1 cellular context compared by ENCODE assay signal in the genomic region with DNA sequence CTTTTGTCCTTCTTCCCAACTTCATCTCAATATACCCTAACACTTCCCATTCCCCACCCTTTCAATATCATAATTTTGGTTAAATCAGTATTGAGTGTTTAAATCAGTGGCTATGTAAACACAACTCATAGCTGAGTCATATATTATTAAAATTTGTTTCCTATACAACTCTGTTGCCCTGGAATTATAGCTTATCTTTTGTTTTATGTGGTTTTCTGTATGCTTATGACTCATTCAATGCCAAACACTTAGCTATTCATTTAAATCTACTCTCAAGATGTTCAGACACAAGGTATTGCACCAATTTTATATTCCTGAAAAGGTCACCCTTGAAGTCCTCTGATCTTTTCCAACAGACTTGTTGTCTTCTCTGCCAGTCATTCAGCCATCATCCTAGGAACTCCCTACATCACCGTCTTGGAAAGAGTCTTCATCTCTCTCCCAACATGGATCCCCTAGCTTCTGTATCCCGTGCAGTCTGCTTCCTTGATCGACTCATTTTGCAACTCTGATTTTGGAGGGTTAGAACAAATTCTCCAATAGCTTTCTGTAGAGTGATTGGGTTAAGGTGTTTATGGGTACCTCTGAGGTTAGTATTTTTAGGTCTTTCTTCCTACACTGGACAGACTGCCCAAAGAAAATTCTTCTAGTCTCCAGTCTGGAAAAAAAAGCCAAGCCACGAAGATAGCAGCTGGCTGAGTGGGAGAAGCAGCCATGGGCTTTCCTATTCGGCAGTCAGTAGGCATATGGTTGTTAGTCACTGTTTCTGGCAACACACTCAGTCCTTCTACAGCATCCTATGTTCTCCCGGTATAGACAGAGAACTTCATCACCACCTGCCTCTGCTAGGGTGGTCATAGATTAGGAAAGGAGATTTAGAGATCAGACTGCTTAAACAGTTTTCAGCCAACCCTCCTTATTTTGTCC.
TF ChIP-seq lines count a peak whose summit lies in the region.

No MANE protein-coding gene starts in this region.

TF ChIP-seq in HCT116, 20 proteins besides CTCF, POLR2A, EP300 and RAD21:
- TF ChIP-seq MAX (IDR thresholded peaks at IDR 0.05): no peak
- TF ChIP-seq TCF7L2 (IDR thresholded peaks at IDR 0.05; ENCODE audit: borderline replicate concordance, extremely low read depth, insufficient read depth, insufficient read length): peak; percentile 76
- TF ChIP-seq FOSL1 (IDR thresholded peaks at IDR 0.05; ENCODE audit: low read depth): peak; percentile 70
- no peak for TF ChIP-seq ZNF274 (IDR thresholded peaks at IDR 0.05; ENCODE audit: low read depth, low read length)
- peak; percentile 30; the same call in 1 of the 2 replicates for TF ChIP-seq SP1 (IDR thresholded peaks at IDR 0.05; ENCODE audit: low read depth)
- no peak for TF ChIP-seq SIN3A (IDR thresholded peaks at IDR 0.05; ENCODE audit: low read depth)
- TF ChIP-seq JUND (IDR thresholded peaks at IDR 0.05): peak; percentile 64
